ENCODE assay signal across 7 cellular contexts in the genomic region with DNA sequence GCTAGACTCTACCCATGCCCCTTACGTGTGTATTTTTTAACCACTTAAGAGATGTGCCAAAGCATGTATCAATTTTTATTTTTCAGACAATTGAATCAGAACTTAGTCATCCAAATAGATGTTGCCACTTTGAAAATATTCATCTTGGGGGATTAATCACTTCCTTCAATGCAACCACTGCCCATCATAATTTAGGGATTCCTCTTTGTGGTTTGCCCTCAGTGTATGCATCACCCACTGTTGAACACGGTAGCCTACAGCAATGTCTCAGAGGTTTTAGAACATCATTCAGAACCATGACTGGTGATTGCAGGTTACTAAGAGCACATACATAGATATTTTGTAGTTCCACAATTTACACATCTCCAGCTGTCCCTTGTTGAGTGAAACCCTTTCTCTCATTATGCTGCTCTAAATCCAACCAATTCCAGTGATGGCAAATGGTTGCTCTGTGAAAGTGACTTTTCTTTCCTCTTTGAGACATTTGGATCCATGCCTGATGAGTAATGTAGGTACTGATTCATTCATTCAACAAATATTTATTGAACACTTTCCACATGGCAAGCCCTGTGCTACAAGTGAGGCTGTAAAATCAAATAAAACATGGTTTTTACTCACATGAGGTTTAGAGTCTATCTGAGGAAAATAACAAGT.
DNase-seq lines count a peak whose midpoint lies in the region; ATAC-seq and TF ChIP-seq lines count a peak whose summit lies in the region.

No MANE protein-coding gene starts in this region.

- H3K27me3 ChIP-seq in rectal smooth muscle tissue (ENCODE audit: control insufficient read depth, insufficient read depth, low read length) = no peaks in the 10 kb centered on the region

- H3K9ac ChIP-seq in rectal smooth muscle tissue (ENCODE audit: low read length) = no peak overlapping the region

- H3K4me3 ChIP-seq in rectal smooth muscle tissue (ENCODE audit: low read length) = no peak overlapping the region

- no peaks in the 10 kb centered on the region for H3K36me3 ChIP-seq in rectal smooth muscle tissue (ENCODE audit: control insufficient read depth, insufficient read depth, low read length)

- CTCF ChIA-PET in GM10248 (lab: Yijun Ruan, JAX) = no interaction called here

- peak; percentile 98 for DNase-seq in ELR (ENCODE audit: low read depth)
- peak; percentile 67 for DNase-seq in NCI-H446 treated with DMSO at 0.1 percent for 48 hours (lab: John Stamatoyannopoulos, UW)
- DNase-seq in dermis blood vessel endothelial cell = peak; percentile 81
- no peak for DNase-seq in GM10248 (ENCODE audit: extremely low spot score)

- peak overlapping the region; percentile 15 for H3K27ac ChIP-seq in rectal smooth muscle tissue (ENCODE audit: low read depth, low read length)

- POLR2A ChIA-PET in GM10248 (lab: Yijun Ruan, JAX) = no interaction called here

- H3K4me1 ChIP-seq in rectal smooth muscle tissue (ENCODE audit: control insufficient read depth, insufficient read depth, low read length) = peaks cover 23% of the 10 kb centered on the region

- ATAC-seq in GM21447 (IDR thresholded peaks at IDR 0.05; ENCODE audit: unreplicated experiment) = no peak
- ATAC-seq in HG02798 (IDR thresholded peaks at IDR 0.05; ENCODE audit: poor library complexity, unreplicated experiment) = no peak

- TF ChIP-seq CTCF in GM10248 (IDR thresholded peaks at IDR 0.05; ENCODE audit: control extremely low read depth, extremely low read depth, low read depth, missing control alignments) = no peak
